In genomic region chr5:131460867-131461572, GRCh38 we compare ENCODE assay signal across 15 cellular contexts.
DNase-seq lines count a peak whose midpoint lies in the region; ATAC-seq and TF ChIP-seq lines count a peak whose summit lies in the region.
"Had no signal": no experiment of that assay in that cellular context is flagged by ENCODE, and none has a peak within 500 bp of the region (broad histone marks: within the 10 kb centered on the region; RNA-seq: fewer than 3 reads in every experiment).

No MANE protein-coding gene starts in this region.

- intact Hi-C loops in left ventricle myocardium superior (cut with micrococcal nuclease) = no loop called here
- intact Hi-C loops in activated T-helper 2 cell treated with anti-CD3 and anti-CD28 coated beads, Interferon-gamma antibody, Interleukin-2, Interleukin-4, amounts not matched to agents 10 μg/mL and 5 μg/mL and 100 μg/mL, durations not matched to agents 14 hours and 24 hours and 36 hours (cut with micrococcal nuclease) = no loop called here

- no peaks in the 10 kb centered on the region for H3K9me3 Mint-ChIP-seq in activated T-helper 2 cell treated with anti-CD3 and anti-CD28 coated beads, Interferon-gamma antibody, Interleukin-2, Interleukin-4, amounts not matched to agents 10 μg/mL and 5 μg/mL and 100 μg/mL, durations not matched to agents 14 hours and 24 hours and 36 hours
- H3K9me3 Mint-ChIP-seq: neural progenitor cell had no signal

- H3K9me3 ChIP-seq in right atrium auricular region = no peaks in the 10 kb centered on the region
- H3K9me3 ChIP-seq: BLaER1, transverse colon had no signal

- H3K4me1 ChIP-seq in right atrium auricular region = peaks cover 0 to 10% of the 10 kb centered on the region in 2 donors
- H3K4me1 ChIP-seq: BLaER1, neural progenitor cell, transverse colon had no signal

- TF ChIP-seq CTCF in right atrium auricular region (IDR thresholded peaks at IDR 0.05) = no peak

- H3K27ac Mint-ChIP-seq in activated T-helper 2 cell treated with anti-CD3 and anti-CD28 coated beads, Interferon-gamma antibody, Interleukin-2, Interleukin-4, amounts not matched to agents 10 μg/mL and 5 μg/mL and 100 μg/mL, durations not matched to agents 14 hours and 24 hours and 36 hours = no peak overlapping the region
- H3K27ac Mint-ChIP-seq: neural progenitor cell, WTC11 had no signal

- no peak overlapping the region for H3K27ac ChIP-seq in right atrium auricular region
- H3K27ac ChIP-seq: BLaER1, neural progenitor cell, transverse colon had no signal

- H3K27me3 Mint-ChIP-seq in activated T-helper 2 cell treated with anti-CD3 and anti-CD28 coated beads, Interferon-gamma antibody, Interleukin-2, Interleukin-4, amounts not matched to agents 10 μg/mL and 5 μg/mL and 100 μg/mL, durations not matched to agents 14 hours and 24 hours and 36 hours (ENCODE audit: low read depth) = no peaks in the 10 kb centered on the region

- peaks cover 20% of the 10 kb centered on the region for H3K4me1 Mint-ChIP-seq in activated T-helper 2 cell treated with anti-CD3 and anti-CD28 coated beads, Interferon-gamma antibody, Interleukin-2, Interleukin-4, amounts not matched to agents 10 μg/mL and 5 μg/mL and 100 μg/mL, durations not matched to agents 14 hours and 24 hours and 36 hours (ENCODE audit: low read depth)
- H3K4me1 Mint-ChIP-seq: neural progenitor cell, WTC11 had no signal

- peaks cover 65% of the 10 kb centered on the region for H3K36me3 Mint-ChIP-seq in activated T-helper 2 cell treated with anti-CD3 and anti-CD28 coated beads, Interferon-gamma antibody, Interleukin-2, Interleukin-4, amounts not matched to agents 10 μg/mL and 5 μg/mL and 100 μg/mL, durations not matched to agents 14 hours and 24 hours and 36 hours (ENCODE audit: low read depth)

- no peak overlapping the region for H3K4me3 ChIP-seq in right atrium auricular region
- H3K4me3 ChIP-seq: BLaER1, neural progenitor cell, transverse colon had no signal

- H3K36me3 ChIP-seq in right atrium auricular region = no peaks in the 10 kb centered on the region

- peak; percentile 20 for ATAC-seq in left ventricle myocardium superior
- ATAC-seq in HG02610 (IDR thresholded peaks at IDR 0.05; ENCODE audit: unreplicated experiment) = no peak
- ATAC-seq: sciatic nerve, WTC11 had no signal

- no peak for DNase-seq in left ventricle myocardium superior
- no peak for DNase-seq in right atrium auricular region (ENCODE audit: low spot score)
- DNase-seq in NCI-H748 (lab: John Stamatoyannopoulos, UW; ENCODE audit: unreplicated experiment) = peak; percentile 67
- peak; percentile 12 for DNase-seq in cerebellum (ENCODE audit: low spot score)
- DNase-seq in MV-4-11 (lab: John Stamatoyannopoulos, UW) = no peak
- DNase-seq in activated T-helper 2 cell treated with anti-CD3 and anti-CD28 coated beads, Interferon-gamma antibody, Interleukin-2, Interleukin-4, amounts not matched to agents 10 μg/mL and 5 μg/mL and 100 μg/mL, durations not matched to agents 14 hours and 24 hours and 36 hours (ENCODE audit: low spot score) = no peak
- DNase-seq: activated CD8-positive, alpha-beta memory T cell treated with anti-CD3 and anti-CD28 coated beads, Interleukin-2, amount 50 U/mL, for 48 hours; anterior cingulate cortex; stimulated activated CD4-positive, alpha-beta T cell treated with anti-CD3 and anti-CD28 coated beads, Interleukin-4, amount 100 ng/mL, for 1 hour; transverse colon had no signal

- H3K27me3 ChIP-seq in right atrium auricular region = no peaks in the 10 kb centered on the region
- H3K27me3 ChIP-seq: BLaER1, neural progenitor cell, transverse colon had no signal

- no peak overlapping the region for H3K4me3 Mint-ChIP-seq in activated T-helper 2 cell treated with anti-CD3 and anti-CD28 coated beads, Interferon-gamma antibody, Interleukin-2, Interleukin-4, amounts not matched to agents 10 μg/mL and 5 μg/mL and 100 μg/mL, durations not matched to agents 14 hours and 24 hours and 36 hours (ENCODE audit: low read depth)
- H3K4me3 Mint-ChIP-seq: neural progenitor cell, WTC11 had no signal

Comparison
In these comparisons a context has a peak if more than half of its experiments do, and no peak if none do; other contexts are left out.
1. DNase-seq: peak in NCI-H748 (single experiment) and cerebellum (single experiment); none in left ventricle myocardium superior (single experiment), right atrium auricular region (single experiment), MV-4-11 (single experiment) and activated T-helper 2 cell treated with anti-CD3 and anti-CD28 coated beads, Interferon-gamma antibody, Interleukin-2, Interleukin-4, amounts not matched to agents 10 μg/mL and 5 μg/mL and 100 μg/mL, durations not matched to agents 14 hours and 24 hours and 36 hours (single experiment).